Comparison of ENCODE assay signal across 2 cellular contexts in genomic region chr14:47917344-47917954, GRCh38.
TF ChIP-seq lines count a peak whose summit lies in the region.

No MANE protein-coding gene starts in this region.

TF ChIP-seq in SK-N-SH treated with all-trans-retinoic acid at 6 μM for 48 hours, 23 proteins besides CTCF, POLR2A, EP300 and RAD21 (continued from another document):
- TF ChIP-seq, protein P1, sequence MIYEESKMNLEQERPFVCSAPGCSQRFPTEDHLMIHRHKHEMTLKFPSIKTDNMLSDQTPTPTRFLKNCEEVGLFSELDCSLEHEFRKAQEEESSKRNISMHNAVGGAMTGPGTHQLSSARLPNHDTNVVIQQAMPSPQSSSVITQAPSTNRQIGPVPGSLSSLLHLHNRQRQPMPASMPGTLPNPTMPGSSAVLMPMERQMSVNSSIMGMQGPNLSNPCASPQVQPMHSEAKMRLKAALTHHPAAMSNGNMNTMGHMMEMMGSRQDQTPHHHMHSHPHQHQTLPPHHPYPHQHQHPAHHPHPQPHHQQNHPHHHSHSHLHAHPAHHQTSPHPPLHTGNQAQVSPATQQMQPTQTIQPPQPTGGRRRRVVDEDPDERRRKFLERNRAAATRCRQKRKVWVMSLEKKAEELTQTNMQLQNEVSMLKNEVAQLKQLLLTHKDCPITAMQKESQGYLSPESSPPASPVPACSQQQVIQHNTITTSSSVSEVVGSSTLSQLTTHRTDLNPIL (CRISPR knock-in tag; IDR thresholded peaks at IDR 0.05; ENCODE audit: low read depth): no peak
- TF ChIP-seq ZFP30 (CRISPR knock-in tag; IDR thresholded peaks at IDR 0.05): no peak
TF ChIP-seq in SK-N-SH treated with all-trans-retinoic acid at 6 μM for 48 hours: peak in this region for 0.

TF ChIP-seq in H1, 55 proteins besides CTCF, POLR2A, EP300 and RAD21 (continued from another document):
- TF ChIP-seq JUN (IDR thresholded peaks at IDR 0.05; ENCODE audit: low read depth, low read length) (no peak), MAFK (IDR thresholded peaks at IDR 0.05; ENCODE audit: low read depth, low read length) (no peak), POU5F1 (IDR thresholded peaks at IDR 0.05; ENCODE audit: low read depth, low read length) (no peak), RXRA (IDR thresholded peaks at IDR 0.05; ENCODE audit: insufficient read depth, low read depth, low read length) (no peak), CBX8 (IDR thresholded peaks at IDR 0.05; ENCODE audit: borderline replicate concordance, low read depth, low read length) (no peak)
